Comparison of ENCODE assay signal across 16 cellular contexts in the genomic region with DNA sequence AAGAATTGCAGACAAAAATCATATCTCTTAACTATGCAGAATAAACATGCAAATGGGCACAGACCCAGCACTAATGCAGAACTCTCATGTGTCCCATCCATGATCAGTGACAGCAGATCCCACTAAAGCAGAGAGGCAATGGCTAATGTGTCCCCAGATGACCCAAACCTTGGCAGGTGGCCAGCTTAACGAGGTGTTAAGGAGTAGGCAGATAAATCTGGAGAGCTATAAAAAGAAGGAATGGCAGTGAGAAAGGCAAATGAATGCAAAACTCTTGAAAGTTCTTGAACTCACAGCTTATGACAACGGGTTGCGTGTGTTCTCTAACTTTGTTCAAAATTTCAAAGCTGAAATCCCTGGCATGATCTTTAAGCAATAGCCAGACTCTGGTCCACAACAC.
DNase-seq lines count a peak whose midpoint lies in the region; ATAC-seq and TF ChIP-seq lines count a peak whose summit lies in the region.
"Had no signal": no experiment of that assay in that cellular context is flagged by ENCODE, and none has a peak within 500 bp of the region (broad histone marks: within the 10 kb centered on the region; RNA-seq: fewer than 3 reads in every experiment).

No MANE protein-coding gene starts in this region.

- H3K4me2 ChIP-seq in GM23248 (ENCODE audit: unreplicated experiment): no peak overlapping the region
- H3K4me2 ChIP-seq: KMS-11 had no signal

- ATAC-seq in Right ventricle myocardium inferior (peak; percentile 60), Right ventricle myocardium superior (ENCODE audit: poor library complexity) (peak; percentile 79), HG02759 (IDR thresholded peaks at IDR 0.05; ENCODE audit: unreplicated experiment) (no peak)
- ATAC-seq: foreskin keratinocyte, GM12878 had no signal

- intact Hi-C loops in Right ventricle myocardium inferior (cut with DNase I): no loop called here
- intact Hi-C loops in cardiac septum (cut with DNase I): no loop called here
- intact Hi-C loops in Right ventricle myocardium superior (cut with DNase I): no loop called here
- intact Hi-C loops in transverse colon (cut with DNase I; ENCODE audit: low total_unique reads): no loop called here

- H3K4me3 ChIP-seq in transverse colon (no peak overlapping the region), GM23248 (no peak overlapping the region)
- H3K4me3 ChIP-seq: GM12878 had no signal

- TF ChIP-seq EP300 in transverse colon (IDR thresholded peaks at IDR 0.05; ENCODE audit: low read depth): no peak

- DNase-seq in Right ventricle myocardium inferior (ENCODE audit: missing footprints): peak; percentile 72
- DNase-seq in cardiac septum (ENCODE audit: low spot score): no peak
- peak; percentile 61 to 85 for DNase-seq in NCI-H524 (lab: John Stamatoyannopoulos, UW)
- DNase-seq in Right ventricle myocardium superior: peak; percentile 56
- DNase-seq in transverse colon: peak; percentile 29
- no peak for DNase-seq in NCI-H226
- DNase-seq in GM23248: no peak
- DNase-seq: activated CD4-positive, alpha-beta T cell treated with anti-CD3 and anti-CD28 coated beads, Interleukin-2, amount 50 U/mL, for 48 hours; activated effector memory CD4-positive, alpha-beta T cell treated with anti-CD3 and anti-CD28 coated beads, Interleukin-2, amount 50 U/mL, for 16 hours; effector memory CD4-positive, alpha-beta T cell; foreskin keratinocyte; immature natural killer cell; T-helper 9 cell had no signal

- WGBS in transverse colon (ENCODE audit: low coverage in 1 of 2), 2 donors: 24 to 34% methylated on average over 3 of the region's 3 CpGs
- 14 to 16% methylated on average over 3 of the region's 3 CpGs for WGBS in GM23248 (ENCODE audit: low coverage in 1 of 2, low lambda C conversion rate in 2 of 2, missing lambda C conversion rate in 2 of 2), 2 experiments

- H3K36me3 ChIP-seq in transverse colon (no peaks in the 10 kb centered on the region), GM23248 (ENCODE audit: low read depth) (no peaks in the 10 kb centered on the region)

- no peak for TF ChIP-seq CTCF in transverse colon (IDR thresholded peaks at IDR 0.05)

- H2AFZ ChIP-seq in GM23248: no peak overlapping the region

- H3K27me3 ChIP-seq in transverse colon (no peaks in the 10 kb centered on the region), GM23248 (replicated peaks; ENCODE audit: insufficient read depth) (no peaks in the 10 kb centered on the region)
- H3K27me3 ChIP-seq: foreskin keratinocyte had no signal

- no peak overlapping the region for H3K27ac ChIP-seq in transverse colon
- H3K27ac ChIP-seq in GM23248: no peak overlapping the region
- H3K27ac ChIP-seq: foreskin keratinocyte, KMS-11 had no signal

- H3K9me3 ChIP-seq in transverse colon (no peaks in the 10 kb centered on the region), GM23248 (ENCODE audit: low read depth) (no peaks in the 10 kb centered on the region)

- no peaks in the 10 kb centered on the region for H3F3A ChIP-seq in GM23248 (ENCODE audit: insufficient read depth)

- H3K4me1 ChIP-seq in transverse colon (no peaks in the 10 kb centered on the region), GM23248 (ENCODE audit: insufficient read depth) (no peaks in the 10 kb centered on the region)
- H3K4me1 ChIP-seq: foreskin keratinocyte had no signal

- no peak overlapping the region for H3K9ac ChIP-seq in GM23248
- H3K9ac ChIP-seq: KMS-11 had no signal

- in situ Hi-C loops in transverse colon (cut with MboI; ENCODE audit: low pct_ligation_motif_present in 1 of 4, low pct_unique_long_range_greater_than_20kb in 1 of 4, low sequenced_read_pairs in 3 of 4) (no loop called here), GM23248 (cut with MboI) (no loop called here)

- no peaks in the 10 kb centered on the region for H3K9me2 ChIP-seq in GM23248 (ENCODE audit: insufficient read depth)

- TF ChIP-seq POLR2A in transverse colon (IDR thresholded peaks at IDR 0.05): no peak

- H3K79me2 ChIP-seq in GM23248 (ENCODE audit: insufficient read depth): no peaks in the 10 kb centered on the region

- no peaks in the 10 kb centered on the region for H4K20me1 ChIP-seq in GM23248 (ENCODE audit: insufficient read depth)

Comparison
In these comparisons a context has a peak if more than half of its experiments do, and no peak if none do; other contexts are left out.
1. DNase-seq: peak in Right ventricle myocardium inferior (single experiment), NCI-H524 (2 of 2), Right ventricle myocardium superior (single experiment) and transverse colon (single experiment); none in cardiac septum (single experiment), NCI-H226 (single experiment) and GM23248 (single experiment).